In genomic region chr16:29862383-29862883, GRCh38 we compare ENCODE assay signal across 8 cellular contexts. TPM values are rescaled to one million over a fixed set of nuclear protein-coding genes. Genes with fewer than 3 reads are reported as not detected.
DNase-seq lines count a peak whose midpoint lies in the region; ATAC-seq and TF ChIP-seq lines count a peak whose summit lies in the region.

No MANE protein-coding gene starts in this region.

- CTCF ChIA-PET in CD4-positive, alpha-beta T cell (lab: Charles Lee), result interaction anchor here (1.0 to 2.3 kb wide), 7 partner anchors 14 to 162 kb away, joined by 3 to 11 read pairs (median 3); partner anchors contain the start of gene PAGR1

- H3K4me1 ChIP-seq in HAP-1 (0 out of 2 replicates have a peak, but pooled peaks cover 3% of the 10 kb centered on the region), gastroesophageal sphincter (peaks cover 0 to 29% (median 16%) of the 10 kb centered on the region in 3 donors)

- intact Hi-C loops in CD4-positive, alpha-beta T cell (cut with DNase I, micrococcal nuclease), result loop anchor here (2.0 to 5.0 kb wide), 3 partner anchors 35 to 135 kb away; partner anchors contain the start of genes HIRIP3 (in 1 of the 2) and INO80E (in 1 of the 2)

- in situ Hi-C loops in HAP-1 (cut with MboI; ENCODE audit: low sequenced_read_pairs), result no loop called here

- H3K27ac Mint-ChIP-seq in CD4-positive, alpha-beta T cell, result peak overlapping the region; percentile 95

- 0 to 2% methylated on average over 5 to 22 of the region's 27 CpGs for WGBS in gastroesophageal sphincter (ENCODE audit: low coverage in 1 of 2), 2 donors

- H3K9me3 Mint-ChIP-seq in CD4-positive, alpha-beta T cell, result no peaks in the 10 kb centered on the region

- TF ChIP-seq EP300 in gastroesophageal sphincter (IDR thresholded peaks at IDR 0.05), result no peak

- H3K27me3 Mint-ChIP-seq in CD4-positive, alpha-beta T cell, result no peaks in the 10 kb centered on the region

- no peaks in the 10 kb centered on the region for H3K9me3 ChIP-seq in CD4-positive, alpha-beta T cell (ENCODE audit: control insufficient read depth, low read length)
- H3K9me3 ChIP-seq in HAP-1, result no peaks in the 10 kb centered on the region
- H3K9me3 ChIP-seq in gastroesophageal sphincter, result no peaks in the 10 kb centered on the region

- no peak for TF ChIP-seq POLR2A in gastroesophageal sphincter (IDR thresholded peaks at IDR 0.05)

- H3K36me3 ChIP-seq in HAP-1 (replicated peaks) (peaks cover 24% of the 10 kb centered on the region), gastroesophageal sphincter (peaks cover 0 to 33% of the 10 kb centered on the region in 2 donors)

- no peak for TF ChIP-seq CTCF in CD4-positive, alpha-beta T cell (IDR thresholded peaks at IDR 0.05)
- TF ChIP-seq CTCF in VCaP (conservative IDR thresholded peaks at IDR 0.05) (no peak), gastroesophageal sphincter (IDR thresholded peaks at IDR 0.05) (no peak), omental fat pad (IDR thresholded peaks at IDR 0.05) (no peak)

- H3K36me3 Mint-ChIP-seq in CD4-positive, alpha-beta T cell (ENCODE audit: low read depth), result peaks cover 46% of the 10 kb centered on the region

- H3K27ac ChIP-seq in CD4-positive, alpha-beta T cell (ENCODE audit: low read depth, low read length), result peak overlapping the region; percentile 87
- H3K27ac ChIP-seq in VCaP (peak overlapping the region; percentile 91), gastroesophageal sphincter (peak overlapping the region; percentile 62 to 93 (median 86))

- no peak for ATAC-seq in CD4-positive, alpha-beta T cell (ENCODE audit: poor library complexity)
- ATAC-seq in gastroesophageal sphincter (no peak), omental fat pad (ENCODE audit: low FRiP score) (peak; percentile 7), GM19467 (IDR thresholded peaks at IDR 0.05; ENCODE audit: unreplicated experiment) (no peak)

- H3K4me1 Mint-ChIP-seq in CD4-positive, alpha-beta T cell (ENCODE audit: low read depth), result peaks cover 22% of the 10 kb centered on the region

- POLR2A ChIA-PET in CD4-positive, alpha-beta T cell (lab: Charles Lee), result interaction anchor here (1.0 to 2.5 kb wide), 10 partner anchors 14 to 110 kb away, joined by 3 to 16 read pairs (median 7); partner anchors contain the start of genes KCTD13, KIF22, MAZ and MVP

- H3K4me3 ChIP-seq in HAP-1 (peak overlapping the region; percentile 63), gastroesophageal sphincter (peak overlapping the region; percentile 76 to 99)

- H3K27me3 ChIP-seq in CD4-positive, alpha-beta T cell (ENCODE audit: control insufficient read depth, insufficient read depth, low read length), result no peaks in the 10 kb centered on the region
- no peaks in the 10 kb centered on the region for H3K27me3 ChIP-seq in HAP-1 (ENCODE audit: low read depth)
- H3K27me3 ChIP-seq in gastroesophageal sphincter, result peaks cover 5% of the 10 kb centered on the region

- H3K4me3 Mint-ChIP-seq in CD4-positive, alpha-beta T cell, result peak overlapping the region; percentile 95

- DNase-seq in CD4-positive, alpha-beta T cell, result no peak
- peak in 1 of 2 experiments; percentile 34 for DNase-seq in HAP-1 (ENCODE audit: low spot score in 2 of 2)
- DNase-seq in omental fat pad (ENCODE audit: low spot score), result no peak
- DNase-seq in COLO829 (ENCODE audit: low spot score), result no peak
- DNase-seq in NK-92 (lab: John Stamatoyannopoulos, UW; ENCODE audit: unreplicated experiment), result no peak

RNA-seq across cellular contexts. Expression of gene CDIPT, which starts 0.6 kb away (rescaled TPM):
- 10 to 100 TPM; 25.7 to 27.0 TPM for total RNA-seq in CD4-positive, alpha-beta T cell
- total RNA-seq in gastroesophageal sphincter, result 100 to 1,000 TPM; 119 to 167 (median 130) TPM
- 100 to 1,000 TPM; 101 to 156 (median 104) TPM for total RNA-seq in omental fat pad

RNA-seq across cellular contexts. Expression of gene SEZ6L2, which starts 36.9 kb away (rescaled TPM):
- not detected for total RNA-seq in CD4-positive, alpha-beta T cell
- total RNA-seq in gastroesophageal sphincter (1 to 10 TPM in 3 of 4 donors, not detected in 1; 1.1 to 1.6 (median 1.1) TPM), omental fat pad (10 to 100 TPM in 1 of 4 donors, 1 to 10 TPM in 2, under 1 TPM in 1; 0.63 to 11.5 (median 4.2) TPM)

RNA-seq across cellular contexts. Expression of gene ASPHD1, which starts 37.9 kb away (rescaled TPM):
- total RNA-seq in CD4-positive, alpha-beta T cell, result not detected
- total RNA-seq in gastroesophageal sphincter (under 1 TPM in 1 of 4 donors, not detected in 3; 0.42 TPM), omental fat pad (10 to 100 TPM in 2 of 4 donors, 1 to 10 TPM in 1, not detected in 1; 4.0 to 14.0 (median 10.6) TPM)

RNA-seq across cellular contexts. Expression of gene MVP, which starts 42.2 kb away (rescaled TPM):
- 100 to 1,000 TPM; 115 to 118 TPM for total RNA-seq in CD4-positive, alpha-beta T cell
- total RNA-seq in gastroesophageal sphincter, result 100 to 1,000 TPM in 3 of 4 donors, 10 to 100 TPM in 1; 82.2 to 162 (median 129) TPM
- total RNA-seq in omental fat pad, result 100 to 1,000 TPM; 101 to 151 (median 129) TPM

RNA-seq across cellular contexts. Expression of gene PAGR1, which starts 46.5 kb away (rescaled TPM):
- 10 to 100 TPM; 20.3 TPM for total RNA-seq in CD4-positive, alpha-beta T cell
- total RNA-seq in gastroesophageal sphincter, result 10 to 100 TPM; 19.3 to 29.6 (median 20.2) TPM
- total RNA-seq in omental fat pad, result 10 to 100 TPM; 15.6 to 32.9 (median 20.6) TPM
